In the genomic region with DNA sequence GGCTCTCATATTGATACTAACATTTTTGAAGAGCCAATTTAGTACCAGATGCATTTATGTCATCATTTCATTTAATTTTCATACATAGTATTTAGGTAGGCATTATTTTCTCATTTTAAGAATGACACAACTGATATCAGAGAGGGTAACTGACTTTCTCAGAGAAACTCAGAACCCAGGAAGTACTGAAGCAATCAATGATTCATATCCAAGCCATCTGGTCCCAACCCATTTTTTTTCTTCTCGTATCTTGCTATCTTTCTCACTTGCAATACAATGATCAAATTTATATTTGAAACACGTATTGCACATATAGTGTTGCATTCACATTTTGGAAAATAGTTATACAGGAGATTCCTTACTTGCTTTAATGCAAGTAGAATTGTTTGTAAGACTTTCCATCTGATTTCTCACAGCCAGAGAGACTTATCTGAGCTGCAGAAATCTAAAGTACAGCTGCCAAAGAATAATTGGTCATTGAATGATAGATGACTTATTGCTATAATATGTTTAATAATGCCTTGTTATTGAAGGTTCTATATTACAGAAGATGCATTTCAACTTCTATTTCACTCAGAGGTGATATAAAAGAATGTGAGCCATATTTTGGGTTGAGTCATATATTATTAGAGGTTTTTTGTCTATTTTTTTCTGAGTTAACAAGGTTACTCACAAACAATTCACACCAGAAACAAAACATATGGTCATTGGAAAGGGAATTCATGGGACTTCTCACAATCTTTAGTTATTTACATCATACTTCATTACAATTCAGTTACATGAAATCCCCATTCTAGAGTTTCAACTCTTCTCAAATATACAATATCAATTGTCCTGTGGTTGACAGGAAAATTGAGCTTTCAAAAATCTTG, we compare ENCODE assay signal across 20 cellular contexts.
DNase-seq lines count a peak whose midpoint lies in the region; ATAC-seq, FAIRE-seq and TF ChIP-seq lines count a peak whose summit lies in the region.
"Had no signal": no experiment of that assay in that cellular context is flagged by ENCODE, and none has a peak within 500 bp of the region (broad histone marks: within the 10 kb centered on the region; RNA-seq: fewer than 3 reads in every experiment).

No MANE protein-coding gene starts in this region.

- no peak overlapping the region for H3K27ac Mint-ChIP-seq in activated CD8-positive, alpha-beta memory T cell treated with anti-CD3 and anti-CD28 coated beads, Interleukin-2, amount 10 ng/mL, durations not matched to agents 7 days and 5 days
- H3K27ac Mint-ChIP-seq: activated naive CD8-positive, alpha-beta T cell treated with anti-CD3 and anti-CD28 coated beads, Interleukin-2, amount 10 ng/mL, durations not matched to agents 7 days and 5 days; CD8-positive, alpha-beta memory T cell; nephron progenitor cell; stimulated activated naive B cell treated with anti-CD40 and anti-IgM and Interleukin-4, amounts not matched to agents 10 μg/mL and 1 μg/mL and 100 μg/mL, for 72 hours; T-helper 1 cell treated with Interleukin-12 subunit alpha and Interleukin-12 subunit beta and Interleukin-4 antibody, amounts not matched to agents 30 μg/mL and 1 μg/mL, for 36 hours had no signal

- no peaks in the 10 kb centered on the region for H3K36me3 Mint-ChIP-seq in activated CD8-positive, alpha-beta memory T cell treated with anti-CD3 and anti-CD28 coated beads, Interleukin-2, amount 10 ng/mL, durations not matched to agents 7 days and 5 days
- H3K36me3 Mint-ChIP-seq: activated naive CD8-positive, alpha-beta T cell treated with anti-CD3 and anti-CD28 coated beads, Interleukin-2, amount 10 ng/mL, durations not matched to agents 7 days and 5 days; CD8-positive, alpha-beta memory T cell; stimulated activated naive B cell treated with anti-CD40 and anti-IgM and Interleukin-4, amounts not matched to agents 10 μg/mL and 1 μg/mL and 100 μg/mL, for 72 hours had no signal

- no peaks in the 10 kb centered on the region for H3K27me3 ChIP-seq in small intestine (ENCODE audit: control insufficient read depth in 2 of 2, insufficient read depth in 2 of 2, low read length in 2 of 2)
- H3K27me3 ChIP-seq: Peyer's patch had no signal

- peaks cover 0 to 6% of the 10 kb centered on the region in 2 donors for H3K4me1 ChIP-seq in small intestine (ENCODE audit: control insufficient read depth in 2 of 2, insufficient read depth in 1 of 2, low read depth in 1 of 2, low read length in 1 of 2)
- H3K4me1 ChIP-seq in mucosa of descending colon (ENCODE audit: low read depth) = peaks cover 11% of the 10 kb centered on the region

- no peak for TF ChIP-seq CTCF in mucosa of descending colon (IDR thresholded peaks at IDR 0.05)

- peak; percentile 30 for FAIRE-seq in RCC 7860 (lab: Jason Lieb, UNC)
- no peak for FAIRE-seq in small intestine (lab: Jason Lieb, UNC)
- FAIRE-seq: colon had no signal

- H3K36me3 ChIP-seq in small intestine (ENCODE audit: control insufficient read depth in 2 of 2, insufficient read depth in 2 of 2, low read length in 2 of 2) (no peaks in the 10 kb centered on the region), mucosa of descending colon (ENCODE audit: low read depth) (no peaks in the 10 kb centered on the region)
- H3K36me3 ChIP-seq: Peyer's patch had no signal

- no peak overlapping the region for H3K4me3 Mint-ChIP-seq in activated CD8-positive, alpha-beta memory T cell treated with anti-CD3 and anti-CD28 coated beads, Interleukin-2, amount 10 ng/mL, durations not matched to agents 7 days and 5 days
- H3K4me3 Mint-ChIP-seq: activated naive CD8-positive, alpha-beta T cell treated with anti-CD3 and anti-CD28 coated beads, Interleukin-2, amount 10 ng/mL, durations not matched to agents 7 days and 5 days; CD8-positive, alpha-beta memory T cell; nephron progenitor cell; stimulated activated naive B cell treated with anti-CD40 and anti-IgM and Interleukin-4, amounts not matched to agents 10 μg/mL and 1 μg/mL and 100 μg/mL, for 72 hours; T-helper 1 cell treated with Interleukin-12 subunit alpha and Interleukin-12 subunit beta and Interleukin-4 antibody, amounts not matched to agents 30 μg/mL and 1 μg/mL, for 36 hours had no signal

- H3K4me3 ChIP-seq in small intestine (ENCODE audit: low read depth in 1 of 2, low read length in 2 of 2) (no peak overlapping the region), mucosa of descending colon (no peak overlapping the region)
- H3K4me3 ChIP-seq: lung, Peyer's patch had no signal

- WGBS in small intestine, 3 donors = 28 to 63% (median 34%) methylated on average over 2 of the region's 2 CpGs

- no peaks in the 10 kb centered on the region for H3K9me3 ChIP-seq in small intestine (ENCODE audit: control insufficient read depth, low read depth)
- H3K9me3 ChIP-seq in mucosa of descending colon = no peaks in the 10 kb centered on the region
- H3K9me3 ChIP-seq: Peyer's patch had no signal

- no peak overlapping the region for H3K27ac ChIP-seq in small intestine (ENCODE audit: low read depth in 1 of 2, low read length in 1 of 2)
- H3K27ac ChIP-seq: Peyer's patch had no signal

- DNase-seq in SIG-M5 treated with dmso at 0.1 percent for 504 hours (lab: John Stamatoyannopoulos, UW; ENCODE audit: unreplicated experiment) = peak; percentile 15
- no peak for DNase-seq in SIG-M5 (lab: John Stamatoyannopoulos, UW)
- DNase-seq in RCC 7860 (ENCODE audit: low spot score) = no peak
- peak; percentile 9 for DNase-seq in fibroblast of gingiva (ENCODE audit: low read depth)
- DNase-seq in small intestine = peak; percentile 55
- DNase-seq in SKM-1 (lab: John Stamatoyannopoulos, UW; ENCODE audit: unreplicated experiment) = no peak
- DNase-seq in activated CD8-positive, alpha-beta memory T cell treated with anti-CD3 and anti-CD28 coated beads, Interleukin-2, amount 10 ng/mL, durations not matched to agents 7 days and 5 days = no peak
- no peak for DNase-seq in mucosa of descending colon
- DNase-seq: 8988T; activated naive CD8-positive, alpha-beta T cell treated with anti-CD3 and anti-CD28 coated beads, Interleukin-2, amount 10 ng/mL, durations not matched to agents 7 days and 5 days; activated T-cell treated with anti-CD3 and anti-CD28 coated beads, Interleukin-2, amount 50 U/mL, for 1 hour; CD8-positive, alpha-beta memory T cell; GF-D8; NCI-H524 treated with DMSO at 0.1 percent for 48 hours; nephron progenitor cell; Peyer's patch; stimulated activated naive B cell treated with anti-CD40 and anti-IgM and Interleukin-4, amounts not matched to agents 10 μg/mL and 1 μg/mL and 100 μg/mL, for 72 hours had no signal

- no peaks in the 10 kb centered on the region for H3K4me1 Mint-ChIP-seq in activated CD8-positive, alpha-beta memory T cell treated with anti-CD3 and anti-CD28 coated beads, Interleukin-2, amount 10 ng/mL, durations not matched to agents 7 days and 5 days
- H3K4me1 Mint-ChIP-seq: activated naive CD8-positive, alpha-beta T cell treated with anti-CD3 and anti-CD28 coated beads, Interleukin-2, amount 10 ng/mL, durations not matched to agents 7 days and 5 days; CD8-positive, alpha-beta memory T cell; stimulated activated naive B cell treated with anti-CD40 and anti-IgM and Interleukin-4, amounts not matched to agents 10 μg/mL and 1 μg/mL and 100 μg/mL, for 72 hours had no signal

- CTCF ChIA-PET in activated CD8-positive, alpha-beta memory T cell treated with anti-CD3 and anti-CD28 coated beads, Interleukin-2, amount 10 ng/mL, durations not matched to agents 7 days and 5 days (lab: Charles Lee) = no interaction called here

- no peaks in the 10 kb centered on the region for H3K27me3 Mint-ChIP-seq in activated CD8-positive, alpha-beta memory T cell treated with anti-CD3 and anti-CD28 coated beads, Interleukin-2, amount 10 ng/mL, durations not matched to agents 7 days and 5 days

- intact Hi-C loops in mucosa of descending colon (cut with DNase I, micrococcal nuclease) = no loop called here

- no peak for ATAC-seq in activated CD8-positive, alpha-beta memory T cell treated with anti-CD3 and anti-CD28 coated beads, Interleukin-2, amount 10 ng/mL, durations not matched to agents 7 days and 5 days
- ATAC-seq in mucosa of descending colon = no peak
- ATAC-seq: stimulated activated naive B cell treated with anti-CD40 and anti-IgM and Interleukin-4, amounts not matched to agents 10 μg/mL and 1 μg/mL and 100 μg/mL, for 72 hours had no signal

- no peaks in the 10 kb centered on the region for H3K9me3 Mint-ChIP-seq in activated CD8-positive, alpha-beta memory T cell treated with anti-CD3 and anti-CD28 coated beads, Interleukin-2, amount 10 ng/mL, durations not matched to agents 7 days and 5 days (ENCODE audit: low read depth)
- H3K9me3 Mint-ChIP-seq: activated naive CD8-positive, alpha-beta T cell treated with anti-CD3 and anti-CD28 coated beads, Interleukin-2, amount 10 ng/mL, durations not matched to agents 7 days and 5 days; CD8-positive, alpha-beta memory T cell; nephron progenitor cell; stimulated activated naive B cell treated with anti-CD40 and anti-IgM and Interleukin-4, amounts not matched to agents 10 μg/mL and 1 μg/mL and 100 μg/mL, for 72 hours; T-helper 1 cell treated with Interleukin-12 subunit alpha and Interleukin-12 subunit beta and Interleukin-4 antibody, amounts not matched to agents 30 μg/mL and 1 μg/mL, for 36 hours had no signal

Comparison
In these comparisons a context has a peak if more than half of its experiments do, and no peak if none do; other contexts are left out.
1. DNase-seq: peak in SIG-M5 treated with dmso at 0.1 percent for 504 hours (single experiment), fibroblast of gingiva (single experiment) and small intestine (single experiment); none in SIG-M5 (single experiment), RCC 7860 (single experiment), SKM-1 (single experiment), activated CD8-positive, alpha-beta memory T cell treated with anti-CD3 and anti-CD28 coated beads, Interleukin-2, amount 10 ng/mL, durations not matched to agents 7 days and 5 days (single experiment) and mucosa of descending colon (0 of 3).